In the genomic region with DNA sequence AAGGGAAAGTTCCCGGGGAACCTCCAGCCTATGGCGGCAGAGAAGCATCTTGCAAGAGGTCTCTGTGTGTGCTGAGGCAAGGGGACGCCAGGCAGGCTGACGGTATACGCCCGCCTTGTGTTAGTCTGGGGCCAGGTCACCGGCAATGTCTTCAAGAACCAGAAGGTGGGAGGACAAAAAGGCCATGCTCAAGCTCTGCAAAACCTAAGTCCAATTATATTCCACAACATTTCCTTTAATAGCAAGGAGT, we compare ENCODE assay signal across 7 cellular contexts.
DNase-seq lines count a peak whose midpoint lies in the region; ATAC-seq, FAIRE-seq and TF ChIP-seq lines count a peak whose summit lies in the region.

No MANE protein-coding gene starts in this region.

- no peaks in the 10 kb centered on the region for H3K27me3 ChIP-seq in MM.1S (replicated peaks; ENCODE audit: insufficient read depth, low read length)
- H3K27me3 ChIP-seq in parathyroid adenoma (ENCODE audit: control insufficient read depth, insufficient read depth, low read length) = no peaks in the 10 kb centered on the region

- FAIRE-seq in GM19239 (lab: Jason Lieb, UNC) = peak; percentile 62

- H3K36me3 Mint-ChIP-seq in effector memory CD8-positive, alpha-beta T cell (ENCODE audit: insufficient read depth) = peaks cover 27% of the 10 kb centered on the region

- TF ChIP-seq CTCF in MM.1S (IDR thresholded peaks at IDR 0.05; ENCODE audit: low read length) (no peak), parathyroid adenoma (IDR thresholded peaks at IDR 0.05) (no peak)

- peak overlapping the region; percentile 90 to 96 for H3K27ac Mint-ChIP-seq in effector memory CD8-positive, alpha-beta T cell

- ATAC-seq in effector memory CD8-positive, alpha-beta T cell (replicated peaks) = no peak
- ATAC-seq in HG02763 (IDR thresholded peaks at IDR 0.05; ENCODE audit: unreplicated experiment) (no peak), HG03039 (IDR thresholded peaks at IDR 0.05; ENCODE audit: unreplicated experiment) (no peak)

- H3K79me2 ChIP-seq in MM.1S (ENCODE audit: low read length) = peaks cover 75% of the 10 kb centered on the region
- H3K79me2 ChIP-seq in parathyroid adenoma = peaks cover 7% of the 10 kb centered on the region

- H3K36me3 ChIP-seq in MM.1S (replicated peaks; ENCODE audit: insufficient read depth, low read length) = no peaks in the 10 kb centered on the region
- H3K36me3 ChIP-seq in parathyroid adenoma (ENCODE audit: control insufficient read depth, insufficient read depth, low read length) = no peaks in the 10 kb centered on the region

- H3K9me3 Mint-ChIP-seq in effector memory CD8-positive, alpha-beta T cell = no peaks in the 10 kb centered on the region

- no peaks in the 10 kb centered on the region for H3K27me3 Mint-ChIP-seq in effector memory CD8-positive, alpha-beta T cell

- H4K20me1 ChIP-seq in MM.1S (ENCODE audit: insufficient read depth, low read length) = no peaks in the 10 kb centered on the region

- H3K4me2 ChIP-seq in MM.1S (ENCODE audit: low read depth, low read length) (peak overlapping the region; percentile 51), parathyroid adenoma (ENCODE audit: low read length) (peak overlapping the region; percentile 90)

- peak overlapping the region; percentile 80 for H2AFZ ChIP-seq in MM.1S (ENCODE audit: low read length)
- peak overlapping the region; percentile 97 for H2AFZ ChIP-seq in parathyroid adenoma

- peaks cover 35 to 44% of the 10 kb centered on the region in 2 donors for H3K4me1 Mint-ChIP-seq in effector memory CD8-positive, alpha-beta T cell (ENCODE audit: low read depth in 2 of 2)

- peak overlapping the region; percentile 78 to 94 for H3K4me3 Mint-ChIP-seq in effector memory CD8-positive, alpha-beta T cell

- DNase-seq in GM19239 (ENCODE audit: insufficient read length, low spot score) (no peak), MM.1S (no peak), HPDE6-E6E7 (ENCODE audit: extremely low spot score) (no peak)
- DNase-seq in effector memory CD8-positive, alpha-beta T cell = no peak

- no peaks in the 10 kb centered on the region for H3K9me2 ChIP-seq in MM.1S (replicated peaks; ENCODE audit: insufficient read depth, low read length)

- H3K9ac ChIP-seq in MM.1S (ENCODE audit: low read length) (peak overlapping the region; percentile 70), parathyroid adenoma (no peak overlapping the region)

- H3K4me1 ChIP-seq in MM.1S (ENCODE audit: low read length) (peaks cover 9% of the 10 kb centered on the region; the same call in 1 of the 2 replicates), parathyroid adenoma (peaks cover 2% of the 10 kb centered on the region)

- H3K4me3 ChIP-seq in MM.1S (ENCODE audit: low read length) (peak overlapping the region; percentile 96), parathyroid adenoma (ENCODE audit: low read depth, low read length) (peak overlapping the region; percentile 90)

- H3K27ac ChIP-seq in MM.1S (ENCODE audit: low read length) = peak overlapping the region; percentile 61; the same call in 1 of the 2 replicates
- peak overlapping the region; percentile 86 for H3K27ac ChIP-seq in parathyroid adenoma

- H3F3A ChIP-seq in MM.1S (ENCODE audit: insufficient read depth, low read length) = peaks cover 6% of the 10 kb centered on the region

- H3K9me3 ChIP-seq in MM.1S (replicated peaks; ENCODE audit: insufficient read depth, low read length) (no peaks in the 10 kb centered on the region), parathyroid adenoma (ENCODE audit: control insufficient read depth, low read length) (no peaks in the 10 kb centered on the region)
